8 cellular contexts compared by ENCODE assay signal in the genomic region with DNA sequence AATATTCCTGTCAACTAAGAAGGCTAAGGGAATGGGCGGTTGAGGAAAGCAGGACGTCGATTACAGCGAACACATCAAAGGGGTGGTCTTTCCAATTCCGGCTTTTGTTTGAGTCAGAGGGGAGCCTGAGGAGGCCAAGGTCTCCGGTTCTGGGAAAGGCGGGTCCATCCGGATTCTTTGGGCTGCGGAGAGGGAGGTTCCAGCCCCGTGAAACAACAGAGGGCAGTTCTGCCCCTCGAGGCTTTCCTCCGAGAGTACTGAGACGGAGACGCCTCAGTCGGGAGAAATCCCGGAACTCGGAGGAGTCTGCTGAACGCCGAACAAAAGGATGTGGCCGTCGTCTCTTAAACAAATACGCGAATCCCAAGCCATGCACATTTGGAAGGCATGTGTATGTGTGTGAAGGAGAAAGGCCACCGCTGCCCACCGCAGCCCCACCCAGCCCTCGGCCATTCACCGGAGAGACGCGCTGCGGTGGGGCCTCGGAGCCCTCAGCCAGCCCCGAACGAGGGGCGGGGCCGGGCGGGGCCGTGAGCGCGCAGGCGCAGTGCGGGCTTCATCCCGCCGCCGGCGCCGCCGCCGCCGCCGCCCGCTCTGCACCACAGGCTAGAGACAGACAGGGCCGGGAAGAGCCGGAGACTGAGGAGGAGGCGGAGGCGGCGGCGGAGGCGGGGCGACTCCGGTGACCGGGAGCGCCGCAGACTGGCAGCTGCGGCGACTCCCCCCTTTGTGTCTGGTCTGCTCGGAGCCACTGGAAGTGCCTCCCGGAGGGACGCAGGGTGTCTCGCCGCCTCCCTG. TPM values are rescaled to one million over a fixed set of nuclear protein-coding genes. Genes with fewer than 3 reads are reported as not detected.
DNase-seq lines count a peak whose midpoint lies in the region; ATAC-seq and TF ChIP-seq lines count a peak whose summit lies in the region.

A gene (plus strand): TSS at position 717 of the 798 bp plus-strand sequence. CDS start 1,148 bp downstream, outside the sequence.

- H3K9me2 ChIP-seq in DOHH2 (replicated peaks; ENCODE audit: control insufficient read depth, low read length) = no peaks in the 10 kb centered on the region
- no peaks in the 10 kb centered on the region for H3K9me2 ChIP-seq in GM23338 (ENCODE audit: insufficient read depth)

- ATAC-seq in GM23338 = peak; percentile 76
- ATAC-seq in stimulated activated naive CD8-positive, alpha-beta T cell treated with anti-CD3 and anti-CD28 coated beads, Interleukin-15, Interleukin-2, amounts not matched to agents 100 U/mL and 50 U/mL, for 24 hours = peak; percentile 81

- TF ChIP-seq CTCF in DOHH2 (IDR thresholded peaks at IDR 0.05; ENCODE audit: low read depth, low read length, poor library complexity, severe bottlenecking) (no peak), GM23338 (conservative IDR thresholded peaks at IDR 0.05; ENCODE audit: low read depth in 2 of 2) (no peak), RWPE1 (conservative IDR thresholded peaks at IDR 0.05; ENCODE audit: low read depth) (no peak), fibroblast of the aortic adventitia (IDR thresholded peaks at IDR 0.05; ENCODE audit: insufficient read depth, low read length) (no peak), nephron (IDR thresholded peaks at IDR 0.05; ENCODE audit: unreplicated experiment in 3 of 3) (no peak)

- H3K27me3 ChIP-seq in DOHH2 (ENCODE audit: control insufficient read depth, low read length) = no peaks in the 10 kb centered on the region
- no peaks in the 10 kb centered on the region for H3K27me3 ChIP-seq in GM23338 (ENCODE audit: insufficient read depth)

- H3F3A ChIP-seq in DOHH2 (ENCODE audit: control insufficient read depth, insufficient read depth) = peaks cover 26% of the 10 kb centered on the region
- H3F3A ChIP-seq in GM23338 (replicated peaks; ENCODE audit: low read depth) = peaks cover 30% of the 10 kb centered on the region

- H3K9me3 ChIP-seq in DOHH2 (ENCODE audit: control insufficient read depth, insufficient read depth, low read length) = no peaks in the 10 kb centered on the region

- H3K27ac ChIP-seq in DOHH2 (ENCODE audit: low read depth, low read length) (peak within 1 kb of the TSS; percentile 53), GM23338 (ENCODE audit: low read depth) (peak within 1 kb of the TSS; percentile 99), RWPE1 (peak within 1 kb of the TSS; percentile 98)

- H3K27me3 Mint-ChIP-seq in GM23338 (ENCODE audit: insufficient read depth, low read depth, poor library complexity) (peaks cover 22% of the 10 kb centered on the region), nephron (ENCODE audit: low read depth) (peaks cover 8% of the 10 kb centered on the region)

- DNase-seq in GM23338 (ENCODE audit: low spot score) (peak; percentile 93), LHCN-M2 (ENCODE audit: low read depth) (peak; percentile 87), RWPE1 (ENCODE audit: low spot score) (peak; percentile 82), fibroblast of the aortic adventitia (ENCODE audit: low read depth) (peak; percentile 88)
- peak; percentile 77 for DNase-seq in activated effector memory CD4-positive, alpha-beta T cell treated with Interleukin-2 at 50 U/mL for 16 hours
- peak; percentile 89 for DNase-seq in stimulated activated naive CD8-positive, alpha-beta T cell treated with anti-CD3 and anti-CD28 coated beads, Interleukin-15, Interleukin-2, amounts not matched to agents 100 U/mL and 50 U/mL, for 24 hours

- POLR2A ChIA-PET in RWPE1 (lab: Yijun Ruan, JAX; ENCODE audit: low non-redundant PET) = interaction anchor here (0.5 kb wide), 1 partner anchor 63 kb away, joined by 10 read pairs; no protein-coding TSS in a partner anchor

- H3K4me2 ChIP-seq in DOHH2 (ENCODE audit: low read length) (peak within 1 kb of the TSS; percentile 90), GM23338 (peak within 1 kb of the TSS; percentile 92)

- peak within 1 kb of the TSS; percentile 68 for H2AFZ ChIP-seq in GM23338

- H4K20me1 ChIP-seq in DOHH2 (ENCODE audit: control insufficient read depth, insufficient read depth, low read depth, low read length) (no peaks in the 10 kb centered on the region), GM23338 (replicated peaks; ENCODE audit: insufficient read depth) (peaks cover 29% of the 10 kb centered on the region)

- H3K36me3 ChIP-seq in DOHH2 (ENCODE audit: control insufficient read depth, low read length) (peaks cover 7% of the 10 kb centered on the region; the same call in 1 of the 2 replicates), GM23338 (ENCODE audit: insufficient read depth) (no peaks in the 10 kb centered on the region)

- peaks cover 26% of the 10 kb centered on the region for H3K4me1 ChIP-seq in DOHH2 (ENCODE audit: control insufficient read depth, low read length)
- H3K4me1 ChIP-seq in GM23338 (ENCODE audit: insufficient read depth) = peaks cover 29% of the 10 kb centered on the region

- H3K4me3 Mint-ChIP-seq in GM23338 (peak within 1 kb of the TSS; percentile 99), nephron (peak within 1 kb of the TSS; percentile 98 to 100 (median 100))

- H3K79me2 ChIP-seq in DOHH2 (ENCODE audit: control insufficient read depth, low read length) = peaks cover 49% of the 10 kb centered on the region
- H3K79me2 ChIP-seq in GM23338 (replicated peaks; ENCODE audit: insufficient read depth) = peaks cover 41% of the 10 kb centered on the region

- CTCF ChIA-PET in RWPE1 (lab: Yijun Ruan, JAX) = no interaction called here

- H3K4me1 Mint-ChIP-seq in GM23338 (peaks cover 29% of the 10 kb centered on the region), nephron (peaks cover 30% of the 10 kb centered on the region)

- peak within 1 kb of the TSS; percentile 98 for H3K27ac Mint-ChIP-seq in GM23338
- peak within 1 kb of the TSS; percentile 99 to 100 (median 100) for H3K27ac Mint-ChIP-seq in nephron

- H3K36me3 Mint-ChIP-seq in GM23338 (ENCODE audit: low read depth) (no peaks in the 10 kb centered on the region; the same call in 2 of the 3 replicates), nephron (ENCODE audit: low read depth) (no peaks in the 10 kb centered on the region)

- H3K4me3 ChIP-seq in DOHH2 (ENCODE audit: low read length) (peak within 1 kb of the TSS; percentile 88), GM23338 (peak within 1 kb of the TSS; percentile 89), fibroblast of the aortic adventitia (ENCODE audit: low read depth, low read length) (peak within 1 kb of the TSS; percentile 95)

- no peaks in the 10 kb centered on the region for H3K9me3 Mint-ChIP-seq in GM23338
- no peaks in the 10 kb centered on the region for H3K9me3 Mint-ChIP-seq in nephron

TF ChIP-seq in GM23338, 12 proteins besides CTCF, POLR2A, EP300 and RAD21 (continues in another document):
- peak; percentile 93 for TF ChIP-seq POLR2AphosphoS5 (IDR thresholded peaks at IDR 0.05; ENCODE audit: low read depth)
- TF ChIP-seq CREB1 (CRISPR knock-in tag; IDR thresholded peaks at IDR 0.05; ENCODE audit: low read depth) = no peak

RNA-seq across cellular contexts. Expression of the gene that starts here (rescaled TPM):
- 14.2 and 21.6 TPM in 2 replicates for total RNA-seq in GM23338 (2014; rRNA removed; shearing (Covaris generic))
- polyA plus RNA-seq in GM23338 (2016; fragmentation: Nextera tagmentation; extraction: Ambion mirVana) = 6.3 and 6.7 TPM in 2 replicates
- total RNA-seq in LHCN-M2 (2014; rRNA removed) (18.9 and 22.7 TPM in 2 replicates), fibroblast of the aortic adventitia (ENCODE audit: low replicate concordance) (18.7 and 50.6 TPM in 2 replicates)
- polyA plus RNA-seq in LHCN-M2 (2012) = 12.2 TPM

Comparison
In these comparisons a context has a peak if more than half of its experiments do, and no peak if none do; other contexts are left out.
1. Peak in every context shown above with its lines: DNase-seq, ATAC-seq, H3K4me3 ChIP-seq and H3K27ac ChIP-seq.